ENCODE assay signal across 8 cellular contexts in the genomic region with DNA sequence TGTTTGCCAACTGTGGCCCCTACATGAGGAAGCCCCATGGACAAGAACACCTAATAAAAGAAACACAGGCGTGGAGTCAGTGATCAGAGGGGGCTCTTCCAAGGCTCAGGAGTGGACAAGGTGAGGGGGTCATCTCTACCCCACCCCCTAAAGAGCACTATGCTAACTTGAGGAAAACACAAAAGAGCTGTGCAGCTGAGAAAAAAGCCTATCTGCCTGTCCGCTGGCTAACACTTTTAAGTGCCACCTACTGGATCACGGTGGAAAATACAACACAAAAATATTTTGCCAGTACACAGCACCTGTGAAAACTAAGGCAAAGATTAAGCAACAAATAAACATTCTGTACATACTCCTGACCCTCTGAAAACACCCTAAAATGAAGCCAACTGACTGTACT. TPM values are rescaled to one million over a fixed set of nuclear protein-coding genes. Genes with fewer than 3 reads are reported as not detected.
DNase-seq lines count a peak whose midpoint lies in the region; ATAC-seq and TF ChIP-seq lines count a peak whose summit lies in the region.

No MANE protein-coding gene starts in this region.

- no peaks in the 10 kb centered on the region for H3K9me2 ChIP-seq in PC-3 (replicated peaks; ENCODE audit: low read length)
- H3K9me2 ChIP-seq in hepatocyte (replicated peaks; ENCODE audit: insufficient read depth), result no peaks in the 10 kb centered on the region

- peak; percentile 4 for TF ChIP-seq CTCF in AG09309 (IDR thresholded peaks at IDR 0.05; ENCODE audit: control insufficient read depth, insufficient read depth, low read depth, low read length, missing control alignments)
- TF ChIP-seq CTCF in PC-3 (conservative IDR thresholded peaks at IDR 0.05; ENCODE audit: low read depth, low read length), result peak; percentile 45
- peak; percentile 50 for TF ChIP-seq CTCF in hepatocyte (IDR thresholded peaks at IDR 0.05; ENCODE audit: poor library complexity)

- H3K9ac ChIP-seq in PC-3 (ENCODE audit: low read length), result no peak overlapping the region

- no peaks in the 10 kb centered on the region for H3K36me3 Mint-ChIP-seq in activated T-helper 1 cell treated with anti-CD3 and anti-CD28 coated beads, Interleukin-12 subunit alpha, Interleukin-12 subunit beta, Interleukin-2, Interleukin-4 antibody, amounts not matched to agents 30 ng/mL and 10 ng/mL and 1 ng/mL, durations not matched to agents 14 hours and 24 hours and 36 hours (ENCODE audit: low read depth)

- H3K9me3 Mint-ChIP-seq in activated T-helper 1 cell treated with anti-CD3 and anti-CD28 coated beads, Interleukin-12 subunit alpha, Interleukin-12 subunit beta, Interleukin-2, Interleukin-4 antibody, amounts not matched to agents 30 ng/mL and 10 ng/mL and 1 ng/mL, durations not matched to agents 14 hours and 24 hours and 36 hours, result no peaks in the 10 kb centered on the region

- POLR2A ChIA-PET in PC-3 (lab: Charles Lee; ENCODE audit: unreplicated experiment), result no interaction called here

- DNase-seq in AG09309 (ENCODE audit: low read depth) (no peak), PC-3 (peak; percentile 55), hepatocyte (ENCODE audit: low spot score) (peak; percentile 51)
- DNase-seq in activated T-helper 1 cell treated with anti-CD3 and anti-CD28 coated beads, Interleukin-12 subunit alpha, Interleukin-12 subunit beta, Interleukin-2, Interleukin-4 antibody, amounts not matched to agents 30 ng/mL and 10 ng/mL and 1 ng/mL, durations not matched to agents 14 hours and 24 hours and 36 hours (ENCODE audit: low spot score), result no peak
- no peak for DNase-seq in stimulated activated CD4-positive, alpha-beta T cell treated with anti-CD3 and anti-CD28 coated beads, Interleukin-12 subunit alpha, Interleukin-12 subunit beta, amount 100 ng/mL, for 4 hours

- no peak overlapping the region for H3K4me3 Mint-ChIP-seq in activated T-helper 1 cell treated with anti-CD3 and anti-CD28 coated beads, Interleukin-12 subunit alpha, Interleukin-12 subunit beta, Interleukin-2, Interleukin-4 antibody, amounts not matched to agents 30 ng/mL and 10 ng/mL and 1 ng/mL, durations not matched to agents 14 hours and 24 hours and 36 hours

- BruUV-seq in PC-3 (replicated peaks; lab: Mats Ljungman, UMichigan), result no TSS peak

- H3K27ac ChIP-seq in PC-3 (ENCODE audit: low read length) (no peak overlapping the region), hepatocyte (no peak overlapping the region)

- ATAC-seq in GM18498 (IDR thresholded peaks at IDR 0.05; ENCODE audit: unreplicated experiment), result peak; percentile 58
- ATAC-seq in PC-3, result peak; percentile 33
- no peak for ATAC-seq in GM21447 (IDR thresholded peaks at IDR 0.05; ENCODE audit: unreplicated experiment)
- no peak for ATAC-seq in HG02623 (IDR thresholded peaks at IDR 0.05; ENCODE audit: unreplicated experiment)

- H3K9me3 ChIP-seq in PC-3 (ENCODE audit: low read length) (no peaks in the 10 kb centered on the region), hepatocyte (ENCODE audit: low read depth) (no peaks in the 10 kb centered on the region)

- no peaks in the 10 kb centered on the region for H3K4me1 Mint-ChIP-seq in activated T-helper 1 cell treated with anti-CD3 and anti-CD28 coated beads, Interleukin-12 subunit alpha, Interleukin-12 subunit beta, Interleukin-2, Interleukin-4 antibody, amounts not matched to agents 30 ng/mL and 10 ng/mL and 1 ng/mL, durations not matched to agents 14 hours and 24 hours and 36 hours (ENCODE audit: low read depth)

- H3K36me3 ChIP-seq in PC-3 (ENCODE audit: low read depth, low read length) (no peaks in the 10 kb centered on the region), hepatocyte (replicated peaks; ENCODE audit: insufficient read depth, low read depth) (no peaks in the 10 kb centered on the region)

- no peaks in the 10 kb centered on the region for H3K27me3 ChIP-seq in PC-3 (ENCODE audit: low read length)
- H3K27me3 ChIP-seq in hepatocyte, result no peaks in the 10 kb centered on the region

- no peaks in the 10 kb centered on the region for H3F3A ChIP-seq in PC-3 (ENCODE audit: low read length, unreplicated experiment)

- no peak overlapping the region for H3K27ac Mint-ChIP-seq in activated T-helper 1 cell treated with anti-CD3 and anti-CD28 coated beads, Interleukin-12 subunit alpha, Interleukin-12 subunit beta, Interleukin-2, Interleukin-4 antibody, amounts not matched to agents 30 ng/mL and 10 ng/mL and 1 ng/mL, durations not matched to agents 14 hours and 24 hours and 36 hours

- H2AFZ ChIP-seq in PC-3 (ENCODE audit: low read length) (no peak overlapping the region), hepatocyte (no peak overlapping the region)

- H3K4me3 ChIP-seq in AG09309 (ENCODE audit: control insufficient read depth, low read depth, low read length), result no peak overlapping the region
- H3K4me3 ChIP-seq in PC-3 (ENCODE audit: low read length), result no peak overlapping the region
- no peak overlapping the region for H3K4me3 ChIP-seq in hepatocyte

- intact Hi-C loops in PC-3 (cut with micrococcal nuclease), result loop anchor here (2.0 kb wide), 1 partner anchor 1277 kb away; the partner anchor contains the start of gene ZPBP
- intact Hi-C loops in activated T-helper 1 cell treated with anti-CD3 and anti-CD28 coated beads, Interleukin-12 subunit alpha, Interleukin-12 subunit beta, Interleukin-2, Interleukin-4 antibody, amounts not matched to agents 30 ng/mL and 10 ng/mL and 1 ng/mL, durations not matched to agents 14 hours and 24 hours and 36 hours (cut with micrococcal nuclease), result no loop called here

- no peaks in the 10 kb centered on the region for H3K27me3 Mint-ChIP-seq in activated T-helper 1 cell treated with anti-CD3 and anti-CD28 coated beads, Interleukin-12 subunit alpha, Interleukin-12 subunit beta, Interleukin-2, Interleukin-4 antibody, amounts not matched to agents 30 ng/mL and 10 ng/mL and 1 ng/mL, durations not matched to agents 14 hours and 24 hours and 36 hours (ENCODE audit: insufficient read depth)

- H3K4me1 ChIP-seq in PC-3 (ENCODE audit: insufficient read depth, low read length) (peaks cover 2% of the 10 kb centered on the region), hepatocyte (ENCODE audit: insufficient read depth) (no peaks in the 10 kb centered on the region)

- CTCF ChIA-PET in PC-3 (lab: Charles Lee), result interaction anchor here (0.6 to 1.9 kb wide), 2 partner anchors 207 to 1913 kb away, joined by 3 to 10 read pairs; no protein-coding TSS in a partner anchor

- 16% methylated on average over 3 of the region's 3 CpGs for WGBS in hepatocyte (ENCODE audit: low lambda C conversion rate, missing lambda C conversion rate)

- no peaks in the 10 kb centered on the region for H4K20me1 ChIP-seq in PC-3 (ENCODE audit: low read length)
- no peaks in the 10 kb centered on the region for H4K20me1 ChIP-seq in hepatocyte (ENCODE audit: insufficient read depth, poor library complexity, severe bottlenecking)

- H3K4me2 ChIP-seq in PC-3 (ENCODE audit: low read length), result no peak overlapping the region
- H3K4me2 ChIP-seq in hepatocyte, result no peak overlapping the region

- no peaks in the 10 kb centered on the region for H3K79me2 ChIP-seq in PC-3 (ENCODE audit: low read length)
- H3K79me2 ChIP-seq in hepatocyte, result no peaks in the 10 kb centered on the region

RNA-seq across cellular contexts. Expression of gene COBL, which starts 53.1 kb away (rescaled TPM):
- total RNA-seq in PC-3 (2014; rRNA removed), result 8.6 and 8.8 TPM in 2 replicates
- total RNA-seq in hepatocyte, result 17.9 and 20.5 TPM in 2 replicates
- polyA plus RNA-seq in hepatocyte, result 7.8 and 8.6 TPM in 2 replicates
- not detected in 2 replicates for total RNA-seq in activated T-helper 1 cell treated with anti-CD3 and anti-CD28 coated beads, Interleukin-12 subunit alpha, Interleukin-12 subunit beta, Interleukin-2, Interleukin-4 antibody, amounts not matched to agents 30 ng/mL and 10 ng/mL and 1 ng/mL, durations not matched to agents 14 hours and 24 hours and 36 hours

Comparison
In these comparisons a context has a peak if more than half of its experiments do, and no peak if none do; other contexts are left out.
1. DNase-seq: peak in PC-3 (single experiment) and hepatocyte (single experiment); none in AG09309 (single experiment), activated T-helper 1 cell treated with anti-CD3 and anti-CD28 coated beads, Interleukin-12 subunit alpha, Interleukin-12 subunit beta, Interleukin-2, Interleukin-4 antibody, amounts not matched to agents 30 ng/mL and 10 ng/mL and 1 ng/mL, durations not matched to agents 14 hours and 24 hours and 36 hours (single experiment) and stimulated activated CD4-positive, alpha-beta T cell treated with anti-CD3 and anti-CD28 coated beads, Interleukin-12 subunit alpha, Interleukin-12 subunit beta, amount 100 ng/mL, for 4 hours (single experiment).
2. ATAC-seq: peak in GM18498 (single experiment) and PC-3 (single experiment); none in GM21447 (single experiment) and HG02623 (single experiment).
3. Peak in every context shown above with its lines, with median percentiles within 50 percentile points of each other: CTCF ChIP-seq.